ENCODE assay signal across 8 cellular contexts in genomic region chr22:31313366-31314147, GRCh38. TPM values are rescaled to one million over a fixed set of nuclear protein-coding genes. Genes with fewer than 3 reads are reported as not detected.
DNase-seq lines count a peak whose midpoint lies in the region; ATAC-seq and TF ChIP-seq lines count a peak whose summit lies in the region.

No MANE protein-coding gene starts in this region.

- in situ Hi-C loops in astrocyte of the spinal cord (cut with HindIII; ENCODE audit: low sequenced_read_pairs): no loop called here

- H3K9me3 ChIP-seq in MG63: no peaks in the 10 kb centered on the region

- DNase-seq in DMS53 treated with DMSO at 0.1 percent for 48 hours (lab: John Stamatoyannopoulos, UW; ENCODE audit: unreplicated experiment): peak; percentile 42
- peak; percentile 56 for DNase-seq in MG63
- peak in 4 of 5 experiments; percentile 29 to 61 (median 50) for DNase-seq in T-helper 2 cell
- peak; percentile 67 for DNase-seq in astrocyte of the spinal cord (ENCODE audit: low read depth, low spot score)
- peak; percentile 75 for DNase-seq in hepatic stellate cell (ENCODE audit: low spot score)
- DNase-seq in putamen (ENCODE audit: low spot score): peak; percentile 57
- DNase-seq in NCI-H187 (lab: John Stamatoyannopoulos, UW): no peak

- TF ChIP-seq CTCF in astrocyte of the spinal cord (IDR thresholded peaks at IDR 0.05; ENCODE audit: low read depth, low read length): peak; percentile 95

- no peak for ATAC-seq in GM18907 (IDR thresholded peaks at IDR 0.05; ENCODE audit: unreplicated experiment)

- H3K4me3 ChIP-seq in MG63: no peak overlapping the region
- H3K4me3 ChIP-seq in astrocyte of the spinal cord (ENCODE audit: low read depth, low read length): no peak overlapping the region

- H3K27me3 ChIP-seq in MG63: no peaks in the 10 kb centered on the region

- H3K36me3 ChIP-seq in MG63: no peaks in the 10 kb centered on the region

RNA-seq across cellular contexts. Expression of gene PIK3IP1, which starts 21.3 kb away (rescaled TPM):
- 0.17 and 3.7 TPM in 2 replicates for total RNA-seq in MG63 (2014; rRNA removed; shearing (Covaris generic); ENCODE audit: low replicate concordance)

RNA-seq across cellular contexts. Expression of gene PATZ1, which starts 32.6 kb away (rescaled TPM):
- total RNA-seq in MG63 (2014; rRNA removed; shearing (Covaris generic); ENCODE audit: low replicate concordance): 9.0 and 14.6 TPM in 2 replicates

Comparison
In these comparisons a context has a peak if more than half of its experiments do, and no peak if none do; other contexts are left out.
1. DNase-seq: peak in DMS53 treated with DMSO at 0.1 percent for 48 hours (single experiment), MG63 (single experiment), T-helper 2 cell (4 of 5), astrocyte of the spinal cord (single experiment), hepatic stellate cell (single experiment) and putamen (single experiment); none in NCI-H187 (0 of 2).